ENCODE assay signal across 1 cellular context in genomic region chr9:97503862-97504210, GRCh38.
TF ChIP-seq lines count a peak whose summit lies in the region.

No MANE protein-coding gene starts in this region.

TF ChIP-seq in GM12878, 131 proteins besides CTCF, POLR2A, EP300 and RAD21:
- TF ChIP-seq ZNF274 (IDR thresholded peaks at IDR 0.05; ENCODE audit: insufficient read depth, insufficient read length) (no peak), FOS (IDR thresholded peaks at IDR 0.05; ENCODE audit: borderline replicate concordance, extremely low read depth, insufficient read length) (no peak), ZNF384 (IDR thresholded peaks at IDR 0.05; ENCODE audit: borderline replicate concordance, low read depth, low read length) (no peak), ZNF622 (IDR thresholded peaks at IDR 0.05) (no peak), BHLHE40 (IDR thresholded peaks at IDR 0.05; ENCODE audit: borderline replicate concordance in 1 of 2, low read depth in 2 of 2, low read length in 1 of 2) (no peak), TAF1 (IDR thresholded peaks at IDR 0.05; ENCODE audit: borderline replicate concordance, low read depth, low read length) (no peak), HDAC6 (IDR thresholded peaks at IDR 0.05; ENCODE audit: unreplicated experiment) (no peak), FOXK2 (IDR thresholded peaks at IDR 0.05) (no peak), RB1 (IDR thresholded peaks at IDR 0.05; ENCODE audit: borderline replicate concordance) (no peak), HCFC1 (IDR thresholded peaks at IDR 0.05; ENCODE audit: low read length) (no peak), NKRF (conservative IDR thresholded peaks at IDR 0.05) (no peak), IKZF2 (IDR thresholded peaks at IDR 0.05) (no peak)
- TF ChIP-seq, protein P1, sequence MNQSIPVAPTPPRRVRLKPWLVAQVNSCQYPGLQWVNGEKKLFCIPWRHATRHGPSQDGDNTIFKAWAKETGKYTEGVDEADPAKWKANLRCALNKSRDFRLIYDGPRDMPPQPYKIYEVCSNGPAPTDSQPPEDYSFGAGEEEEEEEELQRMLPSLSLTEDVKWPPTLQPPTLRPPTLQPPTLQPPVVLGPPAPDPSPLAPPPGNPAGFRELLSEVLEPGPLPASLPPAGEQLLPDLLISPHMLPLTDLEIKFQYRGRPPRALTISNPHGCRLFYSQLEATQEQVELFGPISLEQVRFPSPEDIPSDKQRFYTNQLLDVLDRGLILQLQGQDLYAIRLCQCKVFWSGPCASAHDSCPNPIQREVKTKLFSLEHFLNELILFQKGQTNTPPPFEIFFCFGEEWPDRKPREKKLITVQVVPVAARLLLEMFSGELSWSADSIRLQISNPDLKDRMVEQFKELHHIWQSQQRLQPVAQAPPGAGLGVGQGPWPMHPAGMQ (IDR thresholded peaks at IDR 0.05; ENCODE audit: borderline replicate concordance): no peak
- TF ChIP-seq, protein P2, sequence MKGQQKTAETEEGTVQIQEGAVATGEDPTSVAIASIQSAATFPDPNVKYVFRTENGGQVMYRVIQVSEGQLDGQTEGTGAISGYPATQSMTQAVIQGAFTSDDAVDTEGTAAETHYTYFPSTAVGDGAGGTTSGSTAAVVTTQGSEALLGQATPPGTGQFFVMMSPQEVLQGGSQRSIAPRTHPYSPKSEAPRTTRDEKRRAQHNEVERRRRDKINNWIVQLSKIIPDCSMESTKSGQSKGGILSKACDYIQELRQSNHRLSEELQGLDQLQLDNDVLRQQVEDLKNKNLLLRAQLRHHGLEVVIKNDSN (IDR thresholded peaks at IDR 0.05; ENCODE audit: borderline replicate concordance, extremely low read length, insufficient read depth, low read depth, low read length): no peak
